Comparison of ENCODE assay signal across 1 cellular context in genomic region chrX:48003758-48004457, GRCh38.
A peak's percentile ranks its signal among the peaks of the same experiment; 100 is the strongest.
TF ChIP-seq lines count a peak whose summit lies in the region.

Gene ZNF182 (minus strand): TSS chrX:48003989. CDS start chrX:48002609, 1,380 bp downstream.

TF ChIP-seq in HepG2, 621 proteins besides CTCF, POLR2A, EP300 and RAD21 (continued from another document and continues in another):
- TF ChIP-seq PAXIP1 (CRISPR knock-in tag; conservative IDR thresholded peaks at IDR 0.05) (0 out of 2 replicates have a peak, but pooled peaks have one; percentile 15), GABPB1 (CRISPR knock-in tag; IDR thresholded peaks at IDR 0.05) (peak; percentile 86), PRDM10 (CRISPR knock-in tag; IDR thresholded peaks at IDR 0.05; ENCODE audit: low read depth) (peak; percentile 63; the same call in 1 of the 2 replicates), RBFOX2 (IDR thresholded peaks at IDR 0.05; ENCODE audit: low read depth, low read length) (peak; percentile 75), FOSL2 (CRISPR knock-in tag; IDR thresholded peaks at IDR 0.05) (peak; percentile 58), ETV5 (CRISPR knock-in tag; IDR thresholded peaks at IDR 0.05; ENCODE audit: borderline replicate concordance) (peak; percentile 45; the same call in 1 of the 2 replicates), PHF20 (CRISPR knock-in tag; IDR thresholded peaks at IDR 0.05) (peak; percentile 74), FOXA3 (CRISPR knock-in tag; IDR thresholded peaks at IDR 0.05) (peak; percentile 90), FOXO1 (CRISPR knock-in tag; IDR thresholded peaks at IDR 0.05) (peak; percentile 36; the same call in 1 of the 2 replicates), KLF16 (CRISPR knock-in tag; IDR thresholded peaks at IDR 0.05) (0 out of 4 replicates have a peak, but pooled peaks of 1 of the 2 experiments have one; percentile 20), ZNF709 (CRISPR knock-in tag; IDR thresholded peaks at IDR 0.05) (0 out of 2 replicates have a peak, but pooled peaks have one; percentile 25), ZNF3 (CRISPR knock-in tag; IDR thresholded peaks at IDR 0.05) (peak; percentile 94), ATF7 (IDR thresholded peaks at IDR 0.05) (peak; percentile 97), ATF7 (CRISPR knock-in tag; IDR thresholded peaks at IDR 0.05) (peak; percentile 93), YEATS2 (CRISPR knock-in tag; IDR thresholded peaks at IDR 0.05; ENCODE audit: borderline replicate concordance) (peak; percentile 42; the same call in 1 of the 2 replicates), CC2D1A (CRISPR knock-in tag; IDR thresholded peaks at IDR 0.05) (no peak), ZNF75D (CRISPR knock-in tag; IDR thresholded peaks at IDR 0.05; ENCODE audit: borderline replicate concordance) (no peak), ZSCAN25 (CRISPR knock-in tag; IDR thresholded peaks at IDR 0.05) (peak; percentile 28; the same call in 1 of the 2 replicates), ZNF619 (CRISPR knock-in tag; IDR thresholded peaks at IDR 0.05) (0 out of 2 replicates have a peak, but pooled peaks have one; percentile 29), ZNF121 (CRISPR knock-in tag; IDR thresholded peaks at IDR 0.05) (no peak), KMT2B (CRISPR knock-in tag; IDR thresholded peaks at IDR 0.05) (peak; percentile 53; the same call in 1 of the 2 replicates), TOPORS (CRISPR knock-in tag; IDR thresholded peaks at IDR 0.05) (no peak)
- TF ChIP-seq, protein P1, sequence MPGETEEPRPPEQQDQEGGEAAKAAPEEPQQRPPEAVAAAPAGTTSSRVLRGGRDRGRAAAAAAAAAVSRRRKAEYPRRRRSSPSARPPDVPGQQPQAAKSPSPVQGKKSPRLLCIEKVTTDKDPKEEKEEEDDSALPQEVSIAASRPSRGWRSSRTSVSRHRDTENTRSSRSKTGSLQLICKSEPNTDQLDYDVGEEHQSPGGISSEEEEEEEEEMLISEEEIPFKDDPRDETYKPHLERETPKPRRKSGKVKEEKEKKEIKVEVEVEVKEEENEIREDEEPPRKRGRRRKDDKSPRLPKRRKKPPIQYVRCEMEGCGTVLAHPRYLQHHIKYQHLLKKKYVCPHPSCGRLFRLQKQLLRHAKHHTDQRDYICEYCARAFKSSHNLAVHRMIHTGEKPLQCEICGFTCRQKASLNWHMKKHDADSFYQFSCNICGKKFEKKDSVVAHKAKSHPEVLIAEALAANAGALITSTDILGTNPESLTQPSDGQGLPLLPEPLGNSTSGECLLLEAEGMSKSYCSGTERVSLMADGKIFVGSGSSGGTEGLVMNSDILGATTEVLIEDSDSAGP (CRISPR knock-in tag; IDR thresholded peaks at IDR 0.05; ENCODE audit: borderline replicate concordance): 0 out of 2 replicates have a peak, but pooled peaks have one; percentile 20
- TF ChIP-seq, protein P2, sequence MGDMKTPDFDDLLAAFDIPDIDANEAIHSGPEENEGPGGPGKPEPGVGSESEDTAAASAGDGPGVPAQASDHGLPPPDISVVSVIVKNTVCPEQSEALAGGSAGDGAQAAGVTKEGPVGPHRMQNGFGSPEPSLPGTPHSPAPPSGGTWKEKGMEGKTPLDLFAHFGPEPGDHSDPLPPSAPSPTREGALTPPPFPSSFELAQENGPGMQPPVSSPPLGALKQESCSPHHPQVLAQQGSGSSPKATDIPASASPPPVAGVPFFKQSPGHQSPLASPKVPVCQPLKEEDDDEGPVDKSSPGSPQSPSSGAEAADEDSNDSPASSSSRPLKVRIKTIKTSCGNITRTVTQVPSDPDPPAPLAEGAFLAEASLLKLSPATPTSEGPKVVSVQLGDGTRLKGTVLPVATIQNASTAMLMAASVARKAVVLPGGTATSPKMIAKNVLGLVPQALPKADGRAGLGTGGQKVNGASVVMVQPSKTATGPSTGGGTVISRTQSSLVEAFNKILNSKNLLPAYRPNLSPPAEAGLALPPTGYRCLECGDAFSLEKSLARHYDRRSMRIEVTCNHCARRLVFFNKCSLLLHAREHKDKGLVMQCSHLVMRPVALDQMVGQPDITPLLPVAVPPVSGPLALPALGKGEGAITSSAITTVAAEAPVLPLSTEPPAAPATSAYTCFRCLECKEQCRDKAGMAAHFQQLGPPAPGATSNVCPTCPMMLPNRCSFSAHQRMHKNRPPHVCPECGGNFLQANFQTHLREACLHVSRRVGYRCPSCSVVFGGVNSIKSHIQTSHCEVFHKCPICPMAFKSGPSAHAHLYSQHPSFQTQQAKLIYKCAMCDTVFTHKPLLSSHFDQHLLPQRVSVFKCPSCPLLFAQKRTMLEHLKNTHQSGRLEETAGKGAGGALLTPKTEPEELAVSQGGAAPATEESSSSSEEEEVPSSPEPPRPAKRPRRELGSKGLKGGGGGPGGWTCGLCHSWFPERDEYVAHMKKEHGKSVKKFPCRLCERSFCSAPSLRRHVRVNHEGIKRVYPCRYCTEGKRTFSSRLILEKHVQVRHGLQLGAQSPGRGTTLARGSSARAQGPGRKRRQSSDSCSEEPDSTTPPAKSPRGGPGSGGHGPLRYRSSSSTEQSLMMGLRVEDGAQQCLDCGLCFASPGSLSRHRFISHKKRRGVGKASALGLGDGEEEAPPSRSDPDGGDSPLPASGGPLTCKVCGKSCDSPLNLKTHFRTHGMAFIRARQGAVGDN (CRISPR knock-in tag; IDR thresholded peaks at IDR 0.05): peak; percentile 74
- TF ChIP-seq, protein P3, sequence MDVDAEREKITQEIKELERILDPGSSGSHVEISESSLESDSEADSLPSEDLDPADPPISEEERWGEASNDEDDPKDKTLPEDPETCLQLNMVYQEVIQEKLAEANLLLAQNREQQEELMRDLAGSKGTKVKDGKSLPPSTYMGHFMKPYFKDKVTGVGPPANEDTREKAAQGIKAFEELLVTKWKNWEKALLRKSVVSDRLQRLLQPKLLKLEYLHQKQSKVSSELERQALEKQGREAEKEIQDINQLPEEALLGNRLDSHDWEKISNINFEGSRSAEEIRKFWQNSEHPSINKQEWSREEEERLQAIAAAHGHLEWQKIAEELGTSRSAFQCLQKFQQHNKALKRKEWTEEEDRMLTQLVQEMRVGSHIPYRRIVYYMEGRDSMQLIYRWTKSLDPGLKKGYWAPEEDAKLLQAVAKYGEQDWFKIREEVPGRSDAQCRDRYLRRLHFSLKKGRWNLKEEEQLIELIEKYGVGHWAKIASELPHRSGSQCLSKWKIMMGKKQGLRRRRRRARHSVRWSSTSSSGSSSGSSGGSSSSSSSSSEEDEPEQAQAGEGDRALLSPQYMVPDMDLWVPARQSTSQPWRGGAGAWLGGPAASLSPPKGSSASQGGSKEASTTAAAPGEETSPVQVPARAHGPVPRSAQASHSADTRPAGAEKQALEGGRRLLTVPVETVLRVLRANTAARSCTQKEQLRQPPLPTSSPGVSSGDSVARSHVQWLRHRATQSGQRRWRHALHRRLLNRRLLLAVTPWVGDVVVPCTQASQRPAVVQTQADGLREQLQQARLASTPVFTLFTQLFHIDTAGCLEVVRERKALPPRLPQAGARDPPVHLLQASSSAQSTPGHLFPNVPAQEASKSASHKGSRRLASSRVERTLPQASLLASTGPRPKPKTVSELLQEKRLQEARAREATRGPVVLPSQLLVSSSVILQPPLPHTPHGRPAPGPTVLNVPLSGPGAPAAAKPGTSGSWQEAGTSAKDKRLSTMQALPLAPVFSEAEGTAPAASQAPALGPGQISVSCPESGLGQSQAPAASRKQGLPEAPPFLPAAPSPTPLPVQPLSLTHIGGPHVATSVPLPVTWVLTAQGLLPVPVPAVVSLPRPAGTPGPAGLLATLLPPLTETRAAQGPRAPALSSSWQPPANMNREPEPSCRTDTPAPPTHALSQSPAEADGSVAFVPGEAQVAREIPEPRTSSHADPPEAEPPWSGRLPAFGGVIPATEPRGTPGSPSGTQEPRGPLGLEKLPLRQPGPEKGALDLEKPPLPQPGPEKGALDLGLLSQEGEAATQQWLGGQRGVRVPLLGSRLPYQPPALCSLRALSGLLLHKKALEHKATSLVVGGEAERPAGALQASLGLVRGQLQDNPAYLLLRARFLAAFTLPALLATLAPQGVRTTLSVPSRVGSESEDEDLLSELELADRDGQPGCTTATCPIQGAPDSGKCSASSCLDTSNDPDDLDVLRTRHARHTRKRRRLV (CRISPR knock-in tag; IDR thresholded peaks at IDR 0.05): no peak
- TF ChIP-seq, protein P4, sequence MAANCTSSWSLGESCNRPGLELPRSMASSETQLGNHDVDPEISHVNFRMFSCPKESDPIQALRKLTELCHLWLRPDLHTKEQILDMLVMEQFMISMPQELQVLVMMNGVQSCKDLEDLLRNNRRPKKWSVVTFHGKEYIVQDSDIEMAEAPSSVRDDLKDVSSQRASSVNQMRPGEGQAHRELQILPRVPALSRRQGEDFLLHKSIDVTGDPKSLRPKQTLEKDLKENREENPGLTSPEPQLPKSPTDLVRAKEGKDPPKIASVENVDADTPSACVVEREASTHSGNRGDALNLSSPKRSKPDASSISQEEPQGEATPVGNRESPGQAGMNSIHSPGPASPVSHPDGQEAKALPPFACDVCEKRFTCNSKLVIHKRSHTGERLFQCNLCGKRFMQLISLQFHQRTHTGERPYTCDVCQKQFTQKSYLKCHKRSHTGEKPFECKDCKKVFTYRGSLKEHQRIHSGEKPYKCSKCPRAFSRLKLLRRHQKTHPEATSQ (CRISPR knock-in tag; IDR thresholded peaks at IDR 0.05; ENCODE audit: borderline replicate concordance): peak; percentile 18; the same call in 1 of the 2 replicates
- TF ChIP-seq, protein P5, sequence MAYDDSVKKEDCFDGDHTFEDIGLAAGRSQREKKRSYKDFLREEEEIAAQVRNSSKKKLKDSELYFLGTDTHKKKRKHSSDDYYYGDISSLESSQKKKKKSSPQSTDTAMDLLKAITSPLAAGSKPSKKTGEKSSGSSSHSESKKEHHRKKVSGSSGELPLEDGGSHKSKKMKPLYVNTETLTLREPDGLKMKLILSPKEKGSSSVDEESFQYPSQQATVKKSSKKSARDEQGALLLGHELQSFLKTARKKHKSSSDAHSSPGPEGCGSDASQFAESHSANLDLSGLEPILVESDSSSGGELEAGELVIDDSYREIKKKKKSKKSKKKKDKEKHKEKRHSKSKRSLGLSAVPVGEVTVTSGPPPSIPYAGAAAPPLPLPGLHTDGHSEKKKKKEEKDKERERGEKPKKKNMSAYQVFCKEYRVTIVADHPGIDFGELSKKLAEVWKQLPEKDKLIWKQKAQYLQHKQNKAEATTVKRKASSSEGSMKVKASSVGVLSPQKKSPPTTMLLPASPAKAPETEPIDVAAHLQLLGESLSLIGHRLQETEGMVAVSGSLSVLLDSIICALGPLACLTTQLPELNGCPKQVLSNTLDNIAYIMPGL (CRISPR knock-in tag; IDR thresholded peaks at IDR 0.05; ENCODE audit: borderline replicate concordance in 1 of 2, low read depth in 1 of 2): peak in 1 of 2 experiments; percentile 54; a peak in 1 of 4 replicates
